ENCODE assay signal across 8 cellular contexts in genomic region chr19:1591421-1592022, GRCh38. TPM values are rescaled to one million over a fixed set of nuclear protein-coding genes. Genes with fewer than 3 reads are reported as not detected.
A peak's percentile ranks its signal among the peaks of the same experiment; 100 is the strongest.
DNase-seq lines count a peak whose midpoint lies in the region; ATAC-seq, FAIRE-seq and TF ChIP-seq lines count a peak whose summit lies in the region.

No MANE protein-coding gene starts in this region.

- no peaks in the 10 kb centered on the region for H3K27me3 Mint-ChIP-seq in CD4-positive, alpha-beta T cell
- no peaks in the 10 kb centered on the region for H3K27me3 Mint-ChIP-seq in activated CD8-positive, alpha-beta T cell treated with anti-CD3 and anti-CD28 coated beads, Interleukin-2, amount 10 ng/mL, durations not matched to agents 7 days and 5 days (ENCODE audit: low read depth)

- no peaks in the 10 kb centered on the region for H3K9me3 Mint-ChIP-seq in CD4-positive, alpha-beta T cell
- H3K9me3 Mint-ChIP-seq in activated CD8-positive, alpha-beta T cell treated with anti-CD3 and anti-CD28 coated beads, Interleukin-2, amount 10 ng/mL, durations not matched to agents 7 days and 5 days (ENCODE audit: insufficient read depth), result no peaks in the 10 kb centered on the region

- CTCF ChIA-PET in CD4-positive, alpha-beta T cell (lab: Charles Lee), result interaction anchor here (0.6 to 2.0 kb wide), 6 partner anchors 14 to 234 kb away, joined by 3 to 10 read pairs (median 4); no protein-coding TSS in a partner anchor
- CTCF ChIA-PET in activated CD8-positive, alpha-beta T cell treated with anti-CD3 and anti-CD28 coated beads, Interleukin-2, amount 10 ng/mL, durations not matched to agents 7 days and 5 days (lab: Charles Lee), result interaction anchor here (0.7 to 1.8 kb wide), 9 partner anchors 13 to 235 kb away, joined by 3 to 12 read pairs (median 4); no protein-coding TSS in a partner anchor

- TF ChIP-seq CTCF in CD4-positive, alpha-beta T cell (IDR thresholded peaks at IDR 0.05), result no peak
- TF ChIP-seq CTCF in left ventricle myocardium inferior (IDR thresholded peaks at IDR 0.05; ENCODE audit: borderline replicate concordance) (no peak), D721Med (IDR thresholded peaks at IDR 0.05; ENCODE audit: insufficient read depth, missing control alignments) (no peak)

- peak overlapping the region; percentile 86 for H3K4me3 Mint-ChIP-seq in CD4-positive, alpha-beta T cell
- H3K4me3 Mint-ChIP-seq in activated CD8-positive, alpha-beta T cell treated with anti-CD3 and anti-CD28 coated beads, Interleukin-2, amount 10 ng/mL, durations not matched to agents 7 days and 5 days, result peak overlapping the region; percentile 84

- peak overlapping the region; percentile 87 for H3K27ac ChIP-seq in CD4-positive, alpha-beta T cell (ENCODE audit: low read depth, low read length)
- H3K27ac ChIP-seq in left ventricle myocardium inferior (replicated peaks), result peak overlapping the region; percentile 99

- FAIRE-seq in D721Med (lab: Jason Lieb, UNC), result no peak

- H3K4me2 ChIP-seq in skeletal muscle satellite cell (ENCODE audit: low read length), result peak overlapping the region; percentile 97

- H3K9me3 ChIP-seq in CD4-positive, alpha-beta T cell (ENCODE audit: control insufficient read depth, low read length), result no peaks in the 10 kb centered on the region
- H3K9me3 ChIP-seq in left ventricle myocardium inferior (replicated peaks), result no peaks in the 10 kb centered on the region
- no peaks in the 10 kb centered on the region for H3K9me3 ChIP-seq in skeletal muscle satellite cell (replicated peaks; ENCODE audit: low read length)

- ATAC-seq in CD4-positive, alpha-beta T cell (ENCODE audit: poor library complexity), result no peak
- ATAC-seq in activated CD8-positive, alpha-beta T cell treated with anti-CD3 and anti-CD28 coated beads, Interleukin-2, amount 10 ng/mL, durations not matched to agents 7 days and 5 days, result no peak
- no peak for ATAC-seq in HG03097 (IDR thresholded peaks at IDR 0.05; ENCODE audit: low FRiP score, unreplicated experiment)
- no peak for ATAC-seq in HG02798 (IDR thresholded peaks at IDR 0.05; ENCODE audit: poor library complexity, unreplicated experiment)

- H3K4me3 ChIP-seq in left ventricle myocardium inferior (peak overlapping the region; percentile 92), skeletal muscle satellite cell (ENCODE audit: low read length) (peak overlapping the region; percentile 81)

- peaks cover 13% of the 10 kb centered on the region for H3K36me3 Mint-ChIP-seq in CD4-positive, alpha-beta T cell (ENCODE audit: low read depth)
- peaks cover 17% of the 10 kb centered on the region for H3K36me3 Mint-ChIP-seq in activated CD8-positive, alpha-beta T cell treated with anti-CD3 and anti-CD28 coated beads, Interleukin-2, amount 10 ng/mL, durations not matched to agents 7 days and 5 days (ENCODE audit: low read depth)

- intact Hi-C loops in CD4-positive, alpha-beta T cell (cut with DNase I, micrococcal nuclease), result loop anchor here in 1 of 2 experiments (1.0 to 2.0 kb wide), 4 partner anchors 14 to 221 kb away; partner anchors contain the start of genes ATP8B3, MEX3D, TCF3 and UQCR11
- intact Hi-C loops in left ventricle myocardium inferior (cut with micrococcal nuclease), result no loop called here

- POLR2A ChIA-PET in CD4-positive, alpha-beta T cell (lab: Charles Lee), result interaction anchor here (1.2 to 3.0 kb wide), 3 partner anchors 14 to 61 kb away, joined by 4 to 36 read pairs (median 13); partner anchors contain the start of genes TCF3 and UQCR11
- POLR2A ChIA-PET in activated CD8-positive, alpha-beta T cell treated with anti-CD3 and anti-CD28 coated beads, Interleukin-2, amount 10 ng/mL, durations not matched to agents 7 days and 5 days (lab: Charles Lee), result interaction anchor here (1.0 to 1.4 kb wide), 2 partner anchors 14 to 61 kb away, joined by 3 to 5 read pairs; no protein-coding TSS in a partner anchor

- H3K9ac ChIP-seq in skeletal muscle satellite cell (ENCODE audit: low read depth, low read length), result peak overlapping the region; percentile 96

- no peaks in the 10 kb centered on the region for H3K27me3 ChIP-seq in CD4-positive, alpha-beta T cell (ENCODE audit: control insufficient read depth, insufficient read depth, low read length)
- H3K27me3 ChIP-seq in left ventricle myocardium inferior (ENCODE audit: low read depth), result no peaks in the 10 kb centered on the region
- H3K27me3 ChIP-seq in skeletal muscle satellite cell (ENCODE audit: control insufficient read depth, insufficient read depth, low read length), result no peaks in the 10 kb centered on the region

- H3K36me3 ChIP-seq in left ventricle myocardium inferior (peaks cover 18% of the 10 kb centered on the region), skeletal muscle satellite cell (ENCODE audit: insufficient read depth, low read length) (peaks cover 13% of the 10 kb centered on the region)

- H3K4me1 Mint-ChIP-seq in CD4-positive, alpha-beta T cell (ENCODE audit: low read depth), result peaks cover 21% of the 10 kb centered on the region
- peaks cover 24% of the 10 kb centered on the region for H3K4me1 Mint-ChIP-seq in activated CD8-positive, alpha-beta T cell treated with anti-CD3 and anti-CD28 coated beads, Interleukin-2, amount 10 ng/mL, durations not matched to agents 7 days and 5 days (ENCODE audit: low read depth)

- DNase-seq in CD4-positive, alpha-beta T cell, result no peak
- DNase-seq in HuH-7.5 (ENCODE audit: low spot score) (peak; percentile 60), left ventricle myocardium inferior (no peak), D721Med (ENCODE audit: insufficient read length, low spot score) (no peak)
- DNase-seq in activated CD8-positive, alpha-beta T cell treated with anti-CD3 and anti-CD28 coated beads, Interleukin-2, amount 10 ng/mL, durations not matched to agents 7 days and 5 days, result no peak

- H3K27ac Mint-ChIP-seq in CD4-positive, alpha-beta T cell, result peak overlapping the region; percentile 80
- peak overlapping the region; percentile 80 for H3K27ac Mint-ChIP-seq in activated CD8-positive, alpha-beta T cell treated with anti-CD3 and anti-CD28 coated beads, Interleukin-2, amount 10 ng/mL, durations not matched to agents 7 days and 5 days

- peaks cover 30% of the 10 kb centered on the region for H3K4me1 ChIP-seq in left ventricle myocardium inferior
- peaks cover 28% of the 10 kb centered on the region for H3K4me1 ChIP-seq in skeletal muscle satellite cell (ENCODE audit: control insufficient read depth, insufficient read depth, low read length)

RNA-seq across cellular contexts. Expression of gene MBD3, which starts 1.1 kb away (rescaled TPM):
- total RNA-seq in CD4-positive, alpha-beta T cell, result 10 to 100 TPM; 34.3 to 35.2 TPM
- 100 to 1,000 TPM in 1 of 2 experiments, 10 to 100 TPM in 1; 98.4 to 102 TPM for total RNA-seq in activated CD8-positive, alpha-beta T cell treated with anti-CD3 and anti-CD28 coated beads, Interleukin-2, amount 10 ng/mL, durations not matched to agents 7 days and 5 days
- 48.6 TPM for total RNA-seq in left ventricle myocardium inferior
- 66.2 and 70.0 TPM in 2 replicates for total RNA-seq in skeletal muscle satellite cell (2012; rRNA removed)

RNA-seq across cellular contexts. Expression of gene UQCR11, which starts 13.7 kb away (rescaled TPM):
- total RNA-seq in CD4-positive, alpha-beta T cell, result 10 to 100 TPM; 88.9 to 93.8 TPM
- 100 to 1,000 TPM; 180 to 195 TPM for total RNA-seq in activated CD8-positive, alpha-beta T cell treated with anti-CD3 and anti-CD28 coated beads, Interleukin-2, amount 10 ng/mL, durations not matched to agents 7 days and 5 days
- total RNA-seq in left ventricle myocardium inferior, result 942 TPM
- total RNA-seq in skeletal muscle satellite cell (2012; rRNA removed), result 38.3 and 47.6 TPM in 2 replicates

RNA-seq across cellular contexts. Expression of gene MEX3D, which starts 23.4 kb away (rescaled TPM):
- total RNA-seq in CD4-positive, alpha-beta T cell, result 1 to 10 TPM; 1.6 to 2.3 TPM
- 10 to 100 TPM; 12.2 to 12.5 TPM for total RNA-seq in activated CD8-positive, alpha-beta T cell treated with anti-CD3 and anti-CD28 coated beads, Interleukin-2, amount 10 ng/mL, durations not matched to agents 7 days and 5 days
- total RNA-seq in left ventricle myocardium inferior, result 6.4 TPM
- total RNA-seq in skeletal muscle satellite cell (2012; rRNA removed), result 18.3 and 30.6 TPM in 2 replicates
